In genomic region chr20:63597651-63598478, GRCh38 we compare ENCODE assay signal across 19 cellular contexts. TPM values are rescaled to one million over a fixed set of nuclear protein-coding genes. Genes with fewer than 3 reads are reported as not detected.
A peak's percentile ranks its signal among the peaks of the same experiment; 100 is the strongest.
DNase-seq lines count a peak whose midpoint lies in the region; ATAC-seq, FAIRE-seq and TF ChIP-seq lines count a peak whose summit lies in the region.
"Had no signal": no experiment of that assay in that cellular context is flagged by ENCODE, and none has a peak within 500 bp of the region (broad histone marks: within the 10 kb centered on the region; RNA-seq: fewer than 3 reads in every experiment).

No MANE protein-coding gene starts in this region.

- H3K79me2 ChIP-seq in HepG2 (ENCODE audit: insufficient read depth, low read length) = no peaks in the 10 kb centered on the region

- H3K36me3 Mint-ChIP-seq in endodermal cell (ENCODE audit: low read depth) = peaks cover 52% of the 10 kb centered on the region

- POLR2A ChIA-PET in HepG2 (lab: Yijun Ruan, JAX) = no interaction called here

- ATAC-seq in HepG2 (no peak), HG02642 (IDR thresholded peaks at IDR 0.05; ENCODE audit: poor library complexity, unreplicated experiment) (no peak)
- ATAC-seq: CD8-positive, alpha-beta T cell had no signal

- no peak overlapping the region for H3K4me2 ChIP-seq in HepG2 (ENCODE audit: low read depth, low read length)

- no peak overlapping the region for H3K27ac ChIP-seq in endodermal cell (ENCODE audit: low read depth, low read length)
- no peak overlapping the region for H3K27ac ChIP-seq in HepG2 (ENCODE audit: extremely low read length, insufficient read depth, low read length)
- H3K27ac ChIP-seq: 22Rv1 had no signal

- TF ChIP-seq EP300 in HepG2 (IDR thresholded peaks at IDR 0.05; ENCODE audit: low read depth in 2 of 2, low read length in 2 of 2) (no peak), HepG2 (CRISPR knock-in tag; IDR thresholded peaks at IDR 0.05; ENCODE audit: borderline replicate concordance) (no peak)

- H3K27me3 ChIP-seq in H7 (ENCODE audit: control insufficient read depth, insufficient read depth, low read length) (no peaks in the 10 kb centered on the region), endodermal cell (ENCODE audit: control insufficient read depth, insufficient read depth, low read length, poor library complexity, severe bottlenecking) (no peaks in the 10 kb centered on the region), HepG2 (ENCODE audit: control insufficient read depth in 1 of 2, insufficient read depth in 2 of 2, low read length in 2 of 2) (no peaks in the 10 kb centered on the region)

- in situ Hi-C loops in HepG2 (cut with HindIII; ENCODE audit: extremely low pct_ligation_motif_present, low pct_unique_long_range_greater_than_20kb) = no loop called here

- 92 to 96% methylated on average over 15 to 23 of the region's 23 CpGs for WGBS in endodermal cell (ENCODE audit: insufficient coverage in 1 of 2, insufficient read length in 1 of 2), 2 experiments
- WGBS in HepG2 (ENCODE audit: low lambda C conversion rate) = 90% methylated on average over 22 of the region's 23 CpGs

- no peaks in the 10 kb centered on the region for H3K4me1 Mint-ChIP-seq in endodermal cell

- no peaks in the 10 kb centered on the region for H3K27me3 Mint-ChIP-seq in endodermal cell (ENCODE audit: insufficient read depth)

- H3K4me3 ChIP-seq in H7 (ENCODE audit: insufficient read depth, low read depth, low read length) (no peak overlapping the region), endodermal cell (ENCODE audit: low read length) (no peak overlapping the region), HepG2 (replicated peaks in 1 of 3; ENCODE audit: insufficient read depth in 1 of 3, low read depth in 2 of 3, low read length in 3 of 3) (no peak overlapping the region)

- FAIRE-seq in HepG2 (lab: Jason Lieb, UNC) = no peak
- FAIRE-seq: GM12892, GM19239, H54 had no signal

- H3K36me3 ChIP-seq in H7 (replicated peaks; ENCODE audit: control insufficient read depth, insufficient read depth, low read length) = peaks cover 7% of the 10 kb centered on the region
- H3K36me3 ChIP-seq in endodermal cell (ENCODE audit: control insufficient read depth, insufficient read depth, low read length) = peaks cover 10% of the 10 kb centered on the region
- H3K36me3 ChIP-seq in HepG2 (replicated peaks in 1 of 2; ENCODE audit: control insufficient read depth in 1 of 2, insufficient read depth in 2 of 2, low read length in 2 of 2) = peaks cover 18 to 41% of the 10 kb centered on the region in 2 experiments

- no peaks in the 10 kb centered on the region for H3K9me3 Mint-ChIP-seq in endodermal cell
- H3K9me3 Mint-ChIP-seq: CD14-positive monocyte; CD8-positive, alpha-beta T cell had no signal

- CTCF ChIA-PET in HepG2 (lab: Yijun Ruan, JAX; ENCODE audit: low intra/inter-chr PET ratio, low total read pairs) = no interaction called here

- no peak for TF ChIP-seq POLR2A in HepG2 (IDR thresholded peaks at IDR 0.05; ENCODE audit: insufficient read depth in 1 of 2, low read depth in 2 of 2, low read length in 2 of 2)

- BruUV-seq in HepG2 (replicated peaks; lab: Mats Ljungman, UMichigan) = no TSS peak

- TF ChIP-seq RAD21 in HepG2 (CRISPR knock-in tag; IDR thresholded peaks at IDR 0.05) = no peak

- H3K4me1 ChIP-seq in endodermal cell (ENCODE audit: control insufficient read depth, insufficient read depth, low read length) = no peaks in the 10 kb centered on the region
- H3K4me1 ChIP-seq in HepG2 (ENCODE audit: insufficient read depth, low read length) = no peaks in the 10 kb centered on the region

- no peaks in the 10 kb centered on the region for H4K20me1 ChIP-seq in HepG2 (ENCODE audit: insufficient read depth, low read length)

- no peak overlapping the region for H3K4me3 Mint-ChIP-seq in endodermal cell
- H3K4me3 Mint-ChIP-seq: CD14-positive monocyte; CD8-positive, alpha-beta T cell had no signal

- peak overlapping the region; percentile 52 for H3K27ac Mint-ChIP-seq in endodermal cell
- H3K27ac Mint-ChIP-seq: CD14-positive monocyte; CD8-positive, alpha-beta T cell had no signal

- no peak for TF ChIP-seq CTCF in endodermal cell (conservative IDR thresholded peaks at IDR 0.05)
- no peak for TF ChIP-seq CTCF in HepG2 (CRISPR knock-in tag; IDR thresholded peaks at IDR 0.05)

- no peaks in the 10 kb centered on the region for H3K9me3 ChIP-seq in endodermal cell (ENCODE audit: control insufficient read depth, low read length)
- H3K9me3 ChIP-seq in HepG2 (ENCODE audit: low read length) = no peaks in the 10 kb centered on the region

- H3K9ac ChIP-seq in endodermal cell (ENCODE audit: extremely low read depth, low read length, poor library complexity, severe bottlenecking) (no peak overlapping the region), HepG2 (ENCODE audit: insufficient read depth, low read depth, low read length) (no peak overlapping the region)

- peak; percentile 41 for DNase-seq in H7
- peak; percentile 87 for DNase-seq in NCI-H2171 treated with DMSO at 0.1 percent for 48 hours (lab: John Stamatoyannopoulos, UW)
- no peak for DNase-seq in endodermal cell
- DNase-seq in HepG2 (ENCODE audit: low spot score) = no peak
- no peak for DNase-seq in D341Med (ENCODE audit: low spot score)
- no peak for DNase-seq in amniotic stem cell (lab: John Stamatoyannopoulos, UW)
- DNase-seq in NK-92 (lab: John Stamatoyannopoulos, UW; ENCODE audit: unreplicated experiment) = no peak
- DNase-seq: CD8-positive, alpha-beta T cell; COR-L47; DND-41; GDM1 had no signal

- H2AFZ ChIP-seq in HepG2 (ENCODE audit: low read length) = no peak overlapping the region

- intact Hi-C loops in HepG2 (cut with micrococcal nuclease; ENCODE audit: unreplicated experiment) = no loop called here

RNA-seq across cellular contexts. Expression of gene HELZ2, which starts 23.8 kb away (rescaled TPM):
- 20.1 and 27.5 TPM in 2 replicates for total RNA-seq in H7 (2014; rRNA removed; shearing (Covaris generic))
- 10 to 100 TPM; 34.5 to 37.0 TPM for total RNA-seq in endodermal cell
- 15.5 TPM for polyA plus RNA-seq in endodermal cell (2013, experiment 1 of 2)
- polyA plus RNA-seq in endodermal cell (2013, experiment 2 of 2) = 14.7 TPM
- total RNA-seq in HepG2 (2016; rRNA removed; fragmentation: Illumina TruSeq; extraction: Trizol) = 8.4 and 10.1 TPM in 2 replicates
- 1.7 and 2.1 TPM in 2 replicates for total RNA-seq in HepG2 (2016; cell fraction: cytosol; rRNA removed; fragmentation: Illumina TruSeq; extraction: Trizol; ENCODE audit: low read depth)
- total RNA-seq in HepG2 (2016; cell fraction: insoluble cytoplasmic fraction; rRNA removed; fragmentation: Illumina TruSeq; extraction: Trizol) = 6.8 and 10.0 TPM in 2 replicates
- 2.8 and 4.3 TPM in 2 replicates for total RNA-seq in HepG2 (2016; cell fraction: membrane; rRNA removed; fragmentation: Illumina TruSeq; extraction: Trizol)
- 12.8 and 18.4 TPM in 2 replicates for total RNA-seq in HepG2 (2016; cell fraction: nucleus; rRNA removed; fragmentation: Illumina TruSeq; extraction: Trizol)
- polyA plus RNA-seq in HepG2 (2011; rRNA removed) = 9.6 and 16.1 TPM in 2 replicates
- 4.5 and 6.0 TPM in 2 replicates for polyA plus RNA-seq in HepG2 (2011; cell fraction: cytosol; rRNA removed)
- 39.6 and 48.2 TPM in 2 replicates for polyA plus RNA-seq in HepG2 (2011; cell fraction: nucleus; rRNA removed)
- polyA plus RNA-seq in HepG2 (2012) = 12.3 and 14.4 TPM in 2 replicates
- polyA plus RNA-seq in HepG2 (2016; cell fraction: cytosol; fragmentation: Illumina TruSeq; extraction: Trizol; ENCODE audit: low read depth) = 0.26 and 0.46 TPM in 2 replicates
- polyA plus RNA-seq in HepG2 (2016; cell fraction: insoluble cytoplasmic fraction; fragmentation: Illumina TruSeq; extraction: Trizol; ENCODE audit: low read depth) = 5.2 and 6.9 TPM in 2 replicates
- polyA plus RNA-seq in HepG2 (2016; cell fraction: membrane; fragmentation: Illumina TruSeq; extraction: Trizol; ENCODE audit: low read depth) = 0.43 and 0.84 TPM in 2 replicates
- polyA plus RNA-seq in HepG2 (2016; cell fraction: nucleus; fragmentation: Illumina TruSeq; extraction: Trizol; ENCODE audit: insufficient read depth, low read depth) = 17.4 and 18.8 TPM in 2 replicates
- polyA minus RNA-seq in HepG2 (2011; rRNA and poly(A)+ RNA removed; ENCODE audit: low replicate concordance) = 33.2 and 74.9 TPM in 2 replicates
- polyA minus RNA-seq in HepG2 (2011; cell fraction: cytosol; rRNA and poly(A)+ RNA removed) = 41.7 and 42.0 TPM in 2 replicates
- 35.3 and 47.0 TPM in 2 replicates for polyA minus RNA-seq in HepG2 (2011; cell fraction: nucleus; rRNA and poly(A)+ RNA removed)

RNA-seq across cellular contexts. Expression of gene GMEB2, which starts 29.0 kb away (rescaled TPM):
- 17.0 and 21.4 TPM in 2 replicates for total RNA-seq in H7 (2014; rRNA removed; shearing (Covaris generic))
- total RNA-seq in endodermal cell (10 to 100 TPM; 11.5 to 12.3 TPM), HepG2 (2016; rRNA removed; fragmentation: Illumina TruSeq; extraction: Trizol) (11.6 and 12.4 TPM in 2 replicates)
- 14.3 TPM for polyA plus RNA-seq in endodermal cell (2013, experiment 1 of 2)
- 13.6 TPM for polyA plus RNA-seq in endodermal cell (2013, experiment 2 of 2)
- total RNA-seq in HepG2 (2016; cell fraction: cytosol; rRNA removed; fragmentation: Illumina TruSeq; extraction: Trizol; ENCODE audit: low read depth) = 2.2 and 2.3 TPM in 2 replicates
- 9.6 and 12.4 TPM in 2 replicates for total RNA-seq in HepG2 (2016; cell fraction: insoluble cytoplasmic fraction; rRNA removed; fragmentation: Illumina TruSeq; extraction: Trizol)
- total RNA-seq in HepG2 (2016; cell fraction: membrane; rRNA removed; fragmentation: Illumina TruSeq; extraction: Trizol) = 6.9 and 7.8 TPM in 2 replicates
- total RNA-seq in HepG2 (2016; cell fraction: nucleus; rRNA removed; fragmentation: Illumina TruSeq; extraction: Trizol) = 7.8 and 10.3 TPM in 2 replicates
- polyA plus RNA-seq in HepG2 (2011; rRNA removed) = 10.6 and 11.5 TPM in 2 replicates
- 8.5 and 9.9 TPM in 2 replicates for polyA plus RNA-seq in HepG2 (2011; cell fraction: cytosol; rRNA removed)
- polyA plus RNA-seq in HepG2 (2011; cell fraction: nucleus; rRNA removed) = 20.2 and 24.4 TPM in 2 replicates
- 6.9 and 8.7 TPM in 2 replicates for polyA plus RNA-seq in HepG2 (2012)
- polyA plus RNA-seq in HepG2 (2016; cell fraction: cytosol; fragmentation: Illumina TruSeq; extraction: Trizol; ENCODE audit: low read depth) = 1.5 TPM in 2 replicates
- polyA plus RNA-seq in HepG2 (2016; cell fraction: insoluble cytoplasmic fraction; fragmentation: Illumina TruSeq; extraction: Trizol; ENCODE audit: low read depth) = 9.6 and 12.8 TPM in 2 replicates
- 3.9 and 4.4 TPM in 2 replicates for polyA plus RNA-seq in HepG2 (2016; cell fraction: membrane; fragmentation: Illumina TruSeq; extraction: Trizol; ENCODE audit: low read depth)
- 17.0 TPM in 2 replicates for polyA plus RNA-seq in HepG2 (2016; cell fraction: nucleus; fragmentation: Illumina TruSeq; extraction: Trizol; ENCODE audit: insufficient read depth, low read depth)
- 9.4 and 15.1 TPM in 2 replicates for polyA minus RNA-seq in HepG2 (2011; rRNA and poly(A)+ RNA removed; ENCODE audit: low replicate concordance)
- 6.5 and 6.7 TPM in 2 replicates for polyA minus RNA-seq in HepG2 (2011; cell fraction: cytosol; rRNA and poly(A)+ RNA removed)
- 5.6 and 6.2 TPM in 2 replicates for polyA minus RNA-seq in HepG2 (2011; cell fraction: nucleus; rRNA and poly(A)+ RNA removed)

RNA-seq across cellular contexts. Expression of gene FNDC11, which starts 43.9 kb away (rescaled TPM):
- 6.4 and 8.0 TPM in 2 replicates for total RNA-seq in H7 (2014; rRNA removed; shearing (Covaris generic))
- total RNA-seq in endodermal cell (1 to 10 TPM; 1.8 to 2.4 TPM), HepG2 (2016; rRNA removed; fragmentation: Illumina TruSeq; extraction: Trizol) (not detected in 2 replicates)
- 5.2 TPM for polyA plus RNA-seq in endodermal cell (2013, experiment 1 of 2)
- 5.2 TPM for polyA plus RNA-seq in endodermal cell (2013, experiment 2 of 2)
- total RNA-seq in HepG2 (2016; cell fraction: cytosol; rRNA removed; fragmentation: Illumina TruSeq; extraction: Trizol; ENCODE audit: low read depth) = not detected in 2 replicates
- total RNA-seq in HepG2 (2016; cell fraction: insoluble cytoplasmic fraction; rRNA removed; fragmentation: Illumina TruSeq; extraction: Trizol) = not detected in 2 replicates
- not detected in 2 replicates for total RNA-seq in HepG2 (2016; cell fraction: membrane; rRNA removed; fragmentation: Illumina TruSeq; extraction: Trizol)
- total RNA-seq in HepG2 (2016; cell fraction: nucleus; rRNA removed; fragmentation: Illumina TruSeq; extraction: Trizol) = not detected in 2 replicates
- polyA plus RNA-seq in HepG2 (2011; rRNA removed) = 0.07 and 0.13 TPM in 2 replicates
- polyA plus RNA-seq in HepG2 (2011; cell fraction: cytosol; rRNA removed) = 0.19 and 0.23 TPM in 2 replicates
- polyA plus RNA-seq in HepG2 (2011; cell fraction: nucleus; rRNA removed) = 0.45 and 0.48 TPM in 2 replicates
- polyA plus RNA-seq in HepG2 (2012) = 0.05 TPM in 1 of 2 replicates, not detected in the other
- polyA plus RNA-seq in HepG2 (2016; cell fraction: cytosol; fragmentation: Illumina TruSeq; extraction: Trizol; ENCODE audit: low read depth) = not detected in 2 replicates
- not detected in 2 replicates for polyA plus RNA-seq in HepG2 (2016; cell fraction: insoluble cytoplasmic fraction; fragmentation: Illumina TruSeq; extraction: Trizol; ENCODE audit: low read depth)
- polyA plus RNA-seq in HepG2 (2016; cell fraction: membrane; fragmentation: Illumina TruSeq; extraction: Trizol; ENCODE audit: low read depth) = not detected in 2 replicates
- not detected in 2 replicates for polyA plus RNA-seq in HepG2 (2016; cell fraction: nucleus; fragmentation: Illumina TruSeq; extraction: Trizol; ENCODE audit: insufficient read depth, low read depth)
- polyA minus RNA-seq in HepG2 (2011; rRNA and poly(A)+ RNA removed; ENCODE audit: low replicate concordance) = 0.10 and 0.84 TPM in 2 replicates
- not detected in 2 replicates for polyA minus RNA-seq in HepG2 (2011; cell fraction: cytosol; rRNA and poly(A)+ RNA removed)
- not detected in 2 replicates for polyA minus RNA-seq in HepG2 (2011; cell fraction: nucleus; rRNA and poly(A)+ RNA removed)
- polyA plus RNA-seq: CD14-positive monocyte had no signal

RNA-seq across cellular contexts. Expression of gene SRMS, which starts 50.3 kb away (rescaled TPM):
- 0.21 and 0.33 TPM in 2 replicates for total RNA-seq in H7 (2014; rRNA removed; shearing (Covaris generic))
- not detected for total RNA-seq in endodermal cell
- polyA plus RNA-seq in endodermal cell (2013, experiment 1 of 2) = not detected
- polyA plus RNA-seq in endodermal cell (2013, experiment 2 of 2) = not detected
- not detected in 2 replicates for total RNA-seq in HepG2 (2016; rRNA removed; fragmentation: Illumina TruSeq; extraction: Trizol)
- total RNA-seq in HepG2 (2016; cell fraction: cytosol; rRNA removed; fragmentation: Illumina TruSeq; extraction: Trizol; ENCODE audit: low read depth) = not detected in 2 replicates
- total RNA-seq in HepG2 (2016; cell fraction: insoluble cytoplasmic fraction; rRNA removed; fragmentation: Illumina TruSeq; extraction: Trizol) = not detected in 2 replicates
- total RNA-seq in HepG2 (2016; cell fraction: membrane; rRNA removed; fragmentation: Illumina TruSeq; extraction: Trizol) = not detected in 2 replicates
- total RNA-seq in HepG2 (2016; cell fraction: nucleus; rRNA removed; fragmentation: Illumina TruSeq; extraction: Trizol) = not detected in 2 replicates
- 0.09 TPM in 1 of 2 replicates, not detected in the other for polyA plus RNA-seq in HepG2 (2011; rRNA removed)
- not detected in 2 replicates for polyA plus RNA-seq in HepG2 (2011; cell fraction: cytosol; rRNA removed)
- polyA plus RNA-seq in HepG2 (2011; cell fraction: nucleus; rRNA removed) = 0.10 and 0.37 TPM in 2 replicates
- 0.17 TPM in 1 of 2 replicates, not detected in the other for polyA plus RNA-seq in HepG2 (2012)
- not detected in 2 replicates for polyA plus RNA-seq in HepG2 (2016; cell fraction: cytosol; fragmentation: Illumina TruSeq; extraction: Trizol; ENCODE audit: low read depth)
- not detected in 2 replicates for polyA plus RNA-seq in HepG2 (2016; cell fraction: insoluble cytoplasmic fraction; fragmentation: Illumina TruSeq; extraction: Trizol; ENCODE audit: low read depth)
- not detected in 2 replicates for polyA plus RNA-seq in HepG2 (2016; cell fraction: membrane; fragmentation: Illumina TruSeq; extraction: Trizol; ENCODE audit: low read depth)
- polyA plus RNA-seq in HepG2 (2016; cell fraction: nucleus; fragmentation: Illumina TruSeq; extraction: Trizol; ENCODE audit: insufficient read depth, low read depth) = not detected in 2 replicates
- polyA minus RNA-seq in HepG2 (2011; rRNA and poly(A)+ RNA removed; ENCODE audit: low replicate concordance) = 0.28 TPM in 1 of 2 replicates, not detected in the other
- polyA minus RNA-seq in HepG2 (2011; cell fraction: cytosol; rRNA and poly(A)+ RNA removed) = not detected in 2 replicates
- polyA minus RNA-seq in HepG2 (2011; cell fraction: nucleus; rRNA and poly(A)+ RNA removed) = not detected in 2 replicates
- total RNA-seq: A673; CD8-positive, alpha-beta T cell had no signal
- polyA plus RNA-seq: BJ, CD14-positive monocyte had no signal

RNA-seq across cellular contexts. Expression of gene STMN3, which starts 55.4 kb away (rescaled TPM):
- 24.9 and 32.7 TPM in 2 replicates for total RNA-seq in H7 (2014; rRNA removed; shearing (Covaris generic))
- total RNA-seq in endodermal cell (10 to 100 TPM in 1 of 2 donors, 1 to 10 TPM in 1; 6.7 to 18.3 TPM), HepG2 (2016; rRNA removed; fragmentation: Illumina TruSeq; extraction: Trizol) (28.1 and 48.3 TPM in 2 replicates)
- 52.0 TPM for polyA plus RNA-seq in endodermal cell (2013, experiment 1 of 2)
- 47.9 TPM for polyA plus RNA-seq in endodermal cell (2013, experiment 2 of 2)
- 9.7 and 10.6 TPM in 2 replicates for total RNA-seq in HepG2 (2016; cell fraction: cytosol; rRNA removed; fragmentation: Illumina TruSeq; extraction: Trizol; ENCODE audit: low read depth)
- total RNA-seq in HepG2 (2016; cell fraction: insoluble cytoplasmic fraction; rRNA removed; fragmentation: Illumina TruSeq; extraction: Trizol) = 26.7 and 50.6 TPM in 2 replicates
- 20.0 and 20.9 TPM in 2 replicates for total RNA-seq in HepG2 (2016; cell fraction: membrane; rRNA removed; fragmentation: Illumina TruSeq; extraction: Trizol)
- total RNA-seq in HepG2 (2016; cell fraction: nucleus; rRNA removed; fragmentation: Illumina TruSeq; extraction: Trizol) = 36.8 and 43.1 TPM in 2 replicates
- 21.0 and 28.5 TPM in 2 replicates for polyA plus RNA-seq in HepG2 (2011; rRNA removed)
- 22.7 and 33.5 TPM in 2 replicates for polyA plus RNA-seq in HepG2 (2011; cell fraction: cytosol; rRNA removed)
- polyA plus RNA-seq in HepG2 (2011; cell fraction: nucleus; rRNA removed) = 98.2 and 123 TPM in 2 replicates
- 13.1 and 18.3 TPM in 2 replicates for polyA plus RNA-seq in HepG2 (2012)
- polyA plus RNA-seq in HepG2 (2016; cell fraction: cytosol; fragmentation: Illumina TruSeq; extraction: Trizol; ENCODE audit: low read depth) = 10.7 and 12.2 TPM in 2 replicates
- polyA plus RNA-seq in HepG2 (2016; cell fraction: insoluble cytoplasmic fraction; fragmentation: Illumina TruSeq; extraction: Trizol; ENCODE audit: low read depth) = 28.3 and 29.5 TPM in 2 replicates
- 16.2 and 16.7 TPM in 2 replicates for polyA plus RNA-seq in HepG2 (2016; cell fraction: membrane; fragmentation: Illumina TruSeq; extraction: Trizol; ENCODE audit: low read depth)
- polyA plus RNA-seq in HepG2 (2016; cell fraction: nucleus; fragmentation: Illumina TruSeq; extraction: Trizol; ENCODE audit: insufficient read depth, low read depth) = 84.0 and 90.0 TPM in 2 replicates
- 1.7 and 23.2 TPM in 2 replicates for polyA minus RNA-seq in HepG2 (2011; rRNA and poly(A)+ RNA removed; ENCODE audit: low replicate concordance)
- 8.5 and 11.0 TPM in 2 replicates for polyA minus RNA-seq in HepG2 (2011; cell fraction: cytosol; rRNA and poly(A)+ RNA removed)
- polyA minus RNA-seq in HepG2 (2011; cell fraction: nucleus; rRNA and poly(A)+ RNA removed) = 3.3 and 5.6 TPM in 2 replicates

Comparison
In these comparisons a context has a peak if more than half of its experiments do, and no peak if none do; other contexts are left out.
1. DNase-seq: peak in H7 (single experiment) and NCI-H2171 treated with DMSO at 0.1 percent for 48 hours (single experiment); none in endodermal cell (single experiment), HepG2 (single experiment), D341Med (single experiment), amniotic stem cell (single experiment) and NK-92 (single experiment).